In genomic region chr9:128822407-128823042, GRCh38 we compare ENCODE assay signal across 20 cellular contexts. TPM values are rescaled to one million over a fixed set of nuclear protein-coding genes. Genes with fewer than 3 reads are reported as not detected.
DNase-seq lines count a peak whose midpoint lies in the region; ATAC-seq and TF ChIP-seq lines count a peak whose summit lies in the region.
"Had no signal": no experiment of that assay in that cellular context is flagged by ENCODE, and none has a peak within 500 bp of the region (broad histone marks: within the 10 kb centered on the region; RNA-seq: fewer than 3 reads in every experiment).

No MANE protein-coding gene starts in this region.

- no peak for DNase-seq in activated CD4-positive, alpha-beta memory T cell treated with anti-CD3 and anti-CD28 coated beads for 36 hours
- no peak for DNase-seq in activated CD4-positive, alpha-beta memory T cell treated with anti-CD3 and anti-CD28 coated beads, Interleukin-2, amount 10 ng/mL, durations not matched to agents 7 days and 5 days
- DNase-seq in HCT116 (ENCODE audit: low read depth, low spot score) = no peak
- no peak for DNase-seq in endothelial cell (ENCODE audit: low spot score)
- no peak for DNase-seq in neural crest cell (ENCODE audit: low read depth, low spot score)
- no peak for DNase-seq in cerebellar nuclear complex (lab: John Stamatoyannopoulos, UW)
- DNase-seq in activated CD8-positive, alpha-beta memory T cell treated with anti-CD3 and anti-CD28 coated beads, Interleukin-2, amount 50 U/mL, for 4 hours = no peak
- DNase-seq in stimulated activated CD4-positive, alpha-beta T cell treated with anti-CD3 and anti-CD28 coated beads, Interleukin-2, amount 100 ng/mL, for 24 hours = no peak
- DNase-seq: CD4-positive, alpha-beta T cell; KBM-7; MG63; NCI-H2029 treated with DMSO at 0.1 percent for 48 hours; NCI-H446 treated with DMSO at 0.1 percent for 48 hours; NCI-H526; NCI-H82; NK-92 treated with Interleukin-12 subunit alpha and Interleukin-12 subunit beta, amount 100 ng/mL, for 24 hours; PC-3; SHP77 had no signal

- peaks cover 21% of the 10 kb centered on the region for H3K4me1 Mint-ChIP-seq in activated CD4-positive, alpha-beta memory T cell treated with anti-CD3 and anti-CD28 coated beads for 36 hours (ENCODE audit: low read depth)
- peaks cover 18% of the 10 kb centered on the region for H3K4me1 Mint-ChIP-seq in activated CD4-positive, alpha-beta memory T cell treated with anti-CD3 and anti-CD28 coated beads, Interleukin-2, amount 10 ng/mL, durations not matched to agents 7 days and 5 days
- H3K4me1 Mint-ChIP-seq in endothelial cell (ENCODE audit: unreplicated experiment) (peaks cover 3% of the 10 kb centered on the region), neural crest cell (peaks cover 13% of the 10 kb centered on the region)

- peaks cover 29 to 35% of the 10 kb centered on the region in 2 experiments; a peak in 3 of 4 replicates for H3K36me3 ChIP-seq in HCT116 (ENCODE audit: control insufficient read depth in 1 of 2, insufficient read depth in 2 of 2, low read length in 2 of 2)

- CTCF ChIA-PET in activated CD4-positive, alpha-beta memory T cell treated with anti-CD3 and anti-CD28 coated beads for 36 hours (lab: Charles Lee) = no interaction called here
- CTCF ChIA-PET in activated CD4-positive, alpha-beta memory T cell treated with anti-CD3 and anti-CD28 coated beads, Interleukin-2, amount 10 ng/mL, durations not matched to agents 7 days and 5 days (lab: Charles Lee) = no interaction called here
- CTCF ChIA-PET in HCT116 (lab: Charles Lee) = no interaction called here

- H2AFZ ChIP-seq in HCT116 (ENCODE audit: low read depth, low read length, poor library complexity, severe bottlenecking) = no peak overlapping the region

- no peaks in the 10 kb centered on the region for H3K9me3 Mint-ChIP-seq in activated CD4-positive, alpha-beta memory T cell treated with anti-CD3 and anti-CD28 coated beads for 36 hours
- no peaks in the 10 kb centered on the region for H3K9me3 Mint-ChIP-seq in activated CD4-positive, alpha-beta memory T cell treated with anti-CD3 and anti-CD28 coated beads, Interleukin-2, amount 10 ng/mL, durations not matched to agents 7 days and 5 days
- H3K9me3 Mint-ChIP-seq in endothelial cell (ENCODE audit: unreplicated experiment) = no peaks in the 10 kb centered on the region
- no peaks in the 10 kb centered on the region for H3K9me3 Mint-ChIP-seq in neural crest cell
- H3K9me3 Mint-ChIP-seq: CD4-positive, alpha-beta T cell had no signal

- peaks cover 10% of the 10 kb centered on the region; the same call in 1 of the 2 replicates for H3K79me2 ChIP-seq in HCT116 (ENCODE audit: insufficient read depth, low read length)

- no peak for TF ChIP-seq RAD21 in HCT116 (IDR thresholded peaks at IDR 0.05; ENCODE audit: low read depth)

- no peaks in the 10 kb centered on the region for H3K27me3 Mint-ChIP-seq in activated CD4-positive, alpha-beta memory T cell treated with anti-CD3 and anti-CD28 coated beads for 36 hours
- no peaks in the 10 kb centered on the region for H3K27me3 Mint-ChIP-seq in activated CD4-positive, alpha-beta memory T cell treated with anti-CD3 and anti-CD28 coated beads, Interleukin-2, amount 10 ng/mL, durations not matched to agents 7 days and 5 days
- H3K27me3 Mint-ChIP-seq in endothelial cell (ENCODE audit: unreplicated experiment) (peaks cover 14% of the 10 kb centered on the region), neural crest cell (ENCODE audit: low read depth) (peaks cover 3% of the 10 kb centered on the region)
- H3K27me3 Mint-ChIP-seq: CD4-positive, alpha-beta T cell had no signal

- TF ChIP-seq CTCF in HCT116 (IDR thresholded peaks at IDR 0.05 in 2 of 3, conservative IDR thresholded peaks at IDR 0.05 in 1 of 3; ENCODE audit: borderline replicate concordance in 1 of 3, insufficient read depth in 1 of 3, low read depth in 2 of 3, low read length in 2 of 3) = no peak
- no peak for TF ChIP-seq CTCF in endothelial cell (IDR thresholded peaks at IDR 0.05; ENCODE audit: unreplicated experiment)
- no peak for TF ChIP-seq CTCF in neural crest cell (conservative IDR thresholded peaks at IDR 0.05)

- ATAC-seq in HCT116 = no peak
- ATAC-seq: PC-3 had no signal

- H3K9me3 ChIP-seq in HCT116 (ENCODE audit: control insufficient read depth in 1 of 2, insufficient read depth in 1 of 2, low read depth in 1 of 2, low read length in 2 of 2) = no peaks in the 10 kb centered on the region
- H3K9me3 ChIP-seq: BLaER1, MG63 had no signal

- intact Hi-C loops in activated CD4-positive, alpha-beta memory T cell treated with anti-CD3 and anti-CD28 coated beads for 36 hours (cut with micrococcal nuclease) = no loop called here
- intact Hi-C loops in HCT116 (cut with micrococcal nuclease) = no loop called here

- peak overlapping the region; percentile 5 for H3K27ac Mint-ChIP-seq in activated CD4-positive, alpha-beta memory T cell treated with anti-CD3 and anti-CD28 coated beads for 36 hours
- H3K27ac Mint-ChIP-seq in activated CD4-positive, alpha-beta memory T cell treated with anti-CD3 and anti-CD28 coated beads, Interleukin-2, amount 10 ng/mL, durations not matched to agents 7 days and 5 days = no peak overlapping the region
- H3K27ac Mint-ChIP-seq in endothelial cell (ENCODE audit: unreplicated experiment) (no peak overlapping the region), neural crest cell (ENCODE audit: unreplicated experiment) (no peak overlapping the region)
- H3K27ac Mint-ChIP-seq: CD4-positive, alpha-beta T cell had no signal

- RAD21 ChIA-PET in HCT116 (lab: Charles Lee; ENCODE audit: low non-redundant PET in 1 of 2, low total read pairs in 2 of 2, uncharacterized antibody in 2 of 2, unreplicated experiment in 2 of 2) = no interaction called here

- no peak overlapping the region for H3K9ac ChIP-seq in HCT116 (ENCODE audit: low read length)
- H3K9ac ChIP-seq: BLaER1 had no signal

- no peak overlapping the region for H3K4me3 ChIP-seq in HCT116 (replicated peaks in 1 of 2; ENCODE audit: low read depth in 1 of 2, low read length in 2 of 2)
- H3K4me3 ChIP-seq: BLaER1, MG63, SK-N-MC had no signal

- TSS peak; percentile 11 for BruUV-seq in HCT116 (replicated peaks; lab: Mats Ljungman, UMichigan)

- H3K4me2 ChIP-seq in HCT116 (ENCODE audit: low read length) = no peak overlapping the region
- H3K4me2 ChIP-seq: BLaER1 had no signal

- no peak for TF ChIP-seq POLR2A in HCT116 (IDR thresholded peaks at IDR 0.05; ENCODE audit: borderline replicate concordance, extremely low read depth, insufficient read depth, insufficient read length)

- H3K36me3 Mint-ChIP-seq in activated CD4-positive, alpha-beta memory T cell treated with anti-CD3 and anti-CD28 coated beads for 36 hours = peaks cover 16% of the 10 kb centered on the region
- peaks cover 37% of the 10 kb centered on the region for H3K36me3 Mint-ChIP-seq in activated CD4-positive, alpha-beta memory T cell treated with anti-CD3 and anti-CD28 coated beads, Interleukin-2, amount 10 ng/mL, durations not matched to agents 7 days and 5 days (ENCODE audit: low read depth)
- H3K36me3 Mint-ChIP-seq in endothelial cell (ENCODE audit: low read depth, unreplicated experiment) (peaks cover 14% of the 10 kb centered on the region), neural crest cell (ENCODE audit: low read depth) (no peaks in the 10 kb centered on the region)

- H3K4me1 ChIP-seq in HCT116 (ENCODE audit: control insufficient read depth in 1 of 2, insufficient read depth in 2 of 2, low read length in 2 of 2) = peaks cover 11 to 23% of the 10 kb centered on the region in 2 experiments; a peak in 3 of 4 replicates

- POLR2A ChIA-PET in activated CD4-positive, alpha-beta memory T cell treated with anti-CD3 and anti-CD28 coated beads for 36 hours (lab: Charles Lee) = no interaction called here
- POLR2A ChIA-PET in activated CD4-positive, alpha-beta memory T cell treated with anti-CD3 and anti-CD28 coated beads, Interleukin-2, amount 10 ng/mL, durations not matched to agents 7 days and 5 days (lab: Charles Lee) = no interaction called here
- POLR2A ChIA-PET in HCT116 (lab: Charles Lee) = no interaction called here

- no peak overlapping the region for H3K27ac ChIP-seq in HCT116 (ENCODE audit: low read depth, low read length)
- H3K27ac ChIP-seq: BLaER1, SK-N-MC had no signal

- H3K27me3 ChIP-seq in HCT116 (ENCODE audit: insufficient read depth, low read length) = no peaks in the 10 kb centered on the region
- H3K27me3 ChIP-seq: BLaER1, MG63 had no signal

- H4K20me1 ChIP-seq in HCT116 (ENCODE audit: insufficient read depth) = 0 out of 2 replicates have a peak, but pooled peaks cover 5% of the 10 kb centered on the region

- no peak overlapping the region for H3K4me3 Mint-ChIP-seq in activated CD4-positive, alpha-beta memory T cell treated with anti-CD3 and anti-CD28 coated beads for 36 hours
- H3K4me3 Mint-ChIP-seq in activated CD4-positive, alpha-beta memory T cell treated with anti-CD3 and anti-CD28 coated beads, Interleukin-2, amount 10 ng/mL, durations not matched to agents 7 days and 5 days = no peak overlapping the region
- H3K4me3 Mint-ChIP-seq in endothelial cell (ENCODE audit: unreplicated experiment) (peak overlapping the region; percentile 51), neural crest cell (peak overlapping the region; percentile 7)

- H3K9me2 ChIP-seq in HCT116 (ENCODE audit: insufficient read depth) = no peaks in the 10 kb centered on the region

RNA-seq across cellular contexts. Expression of gene ENDOG, which starts 4.2 kb away (rescaled TPM):
- 10 to 100 TPM; 13.8 to 14.2 TPM for total RNA-seq in activated CD4-positive, alpha-beta memory T cell treated with anti-CD3 and anti-CD28 coated beads for 36 hours
- total RNA-seq in activated CD4-positive, alpha-beta memory T cell treated with anti-CD3 and anti-CD28 coated beads, Interleukin-2, amount 10 ng/mL, durations not matched to agents 7 days and 5 days = 10 to 100 TPM; 16.7 to 19.1 TPM
- total RNA-seq in HCT116 (2021; ENCODE audit: unreplicated experiment) = 27.2 TPM
- polyA plus RNA-seq in HCT116 (2012) = 24.5 and 25.1 TPM in 2 replicates
- 8.1 TPM for total RNA-seq in endothelial cell (ENCODE audit: unreplicated experiment)
- total RNA-seq in neural crest cell = 21.9 and 23.7 TPM in 2 replicates

RNA-seq across cellular contexts. Expression of gene SPOUT1, which starts 7.1 kb away (rescaled TPM):
- 10 to 100 TPM; 89.2 to 94.2 TPM for total RNA-seq in activated CD4-positive, alpha-beta memory T cell treated with anti-CD3 and anti-CD28 coated beads for 36 hours
- total RNA-seq in activated CD4-positive, alpha-beta memory T cell treated with anti-CD3 and anti-CD28 coated beads, Interleukin-2, amount 10 ng/mL, durations not matched to agents 7 days and 5 days = 10 to 100 TPM; 54.3 to 59.2 TPM
- 70.4 TPM for total RNA-seq in HCT116 (2021; ENCODE audit: unreplicated experiment)
- polyA plus RNA-seq in HCT116 (2012) = 52.9 and 59.4 TPM in 2 replicates
- 62.1 TPM for total RNA-seq in endothelial cell (ENCODE audit: unreplicated experiment)
- 66.7 and 66.8 TPM in 2 replicates for total RNA-seq in neural crest cell

RNA-seq across cellular contexts. Expression of gene TBC1D13, which starts 35.5 kb away (rescaled TPM):
- 10 to 100 TPM; 14.6 to 14.9 TPM for total RNA-seq in activated CD4-positive, alpha-beta memory T cell treated with anti-CD3 and anti-CD28 coated beads for 36 hours
- total RNA-seq in activated CD4-positive, alpha-beta memory T cell treated with anti-CD3 and anti-CD28 coated beads, Interleukin-2, amount 10 ng/mL, durations not matched to agents 7 days and 5 days = 10 to 100 TPM; 18.0 to 21.4 TPM
- 17.5 TPM for total RNA-seq in HCT116 (2021; ENCODE audit: unreplicated experiment)
- 8.7 and 12.1 TPM in 2 replicates for polyA plus RNA-seq in HCT116 (2012)
- total RNA-seq in endothelial cell (ENCODE audit: unreplicated experiment) = 58.8 TPM
- 28.9 and 32.3 TPM in 2 replicates for total RNA-seq in neural crest cell

RNA-seq across cellular contexts. Expression of gene ZER1, which starts 50.8 kb away (rescaled TPM):
- total RNA-seq in activated CD4-positive, alpha-beta memory T cell treated with anti-CD3 and anti-CD28 coated beads for 36 hours = 10 to 100 TPM; 16.2 to 18.0 TPM
- 10 to 100 TPM; 24.1 to 24.4 TPM for total RNA-seq in activated CD4-positive, alpha-beta memory T cell treated with anti-CD3 and anti-CD28 coated beads, Interleukin-2, amount 10 ng/mL, durations not matched to agents 7 days and 5 days
- total RNA-seq in HCT116 (2021; ENCODE audit: unreplicated experiment) (18.0 TPM), endothelial cell (ENCODE audit: unreplicated experiment) (29.2 TPM), neural crest cell (19.1 and 19.3 TPM in 2 replicates)
- 18.5 and 18.7 TPM in 2 replicates for polyA plus RNA-seq in HCT116 (2012)

RNA-seq across cellular contexts. Expression of gene KYAT1, which starts 59.2 kb away (rescaled TPM):
- total RNA-seq in activated CD4-positive, alpha-beta memory T cell treated with anti-CD3 and anti-CD28 coated beads for 36 hours = 10 to 100 TPM; 15.9 to 18.1 TPM
- 10 to 100 TPM; 12.7 to 14.8 TPM for total RNA-seq in activated CD4-positive, alpha-beta memory T cell treated with anti-CD3 and anti-CD28 coated beads, Interleukin-2, amount 10 ng/mL, durations not matched to agents 7 days and 5 days
- total RNA-seq in HCT116 (2021; ENCODE audit: unreplicated experiment) (10.1 TPM), endothelial cell (ENCODE audit: unreplicated experiment) (3.3 TPM), neural crest cell (17.7 and 17.9 TPM in 2 replicates)
- 8.2 and 9.5 TPM in 2 replicates for polyA plus RNA-seq in HCT116 (2012)

Comparison
In these comparisons a context has a peak if more than half of its experiments do, and no peak if none do; other contexts are left out.
1. H3K4me3 Mint-ChIP-seq: peak in endothelial cell (single experiment) and neural crest cell (single experiment); none in activated CD4-positive, alpha-beta memory T cell treated with anti-CD3 and anti-CD28 coated beads for 36 hours (single experiment) and activated CD4-positive, alpha-beta memory T cell treated with anti-CD3 and anti-CD28 coated beads, Interleukin-2, amount 10 ng/mL, durations not matched to agents 7 days and 5 days (single experiment).